Comparison of ENCODE assay signal across 8 cellular contexts in genomic region chr3:184335661-184336483, GRCh38. TPM values are rescaled to one million over a fixed set of nuclear protein-coding genes. Genes with fewer than 3 reads are reported as not detected.
DNase-seq lines count a peak whose midpoint lies in the region; ATAC-seq lines count a peak whose summit lies in the region.

No MANE protein-coding gene starts in this region.

- DNase-seq in NCI-H82 (lab: John Stamatoyannopoulos, UW) (peak; percentile 94), mesenchymal stem cell (peak; percentile 81)
- peak; percentile 70 to 75 for DNase-seq in activated CD8-positive, alpha-beta memory T cell treated with anti-CD3 and anti-CD28 coated beads for 4 hours (ENCODE audit: low read depth in 2 of 2)
- peak; percentile 74 to 79 (median 75) for DNase-seq in effector memory CD4-positive, alpha-beta T cell
- DNase-seq in stimulated activated CD8-positive, alpha-beta memory T cell treated with anti-CD3 and anti-CD28 coated beads, Interleukin-12 subunit alpha, Interleukin-12 subunit beta, amount 100 ng/mL, for 24 hours (ENCODE audit: extremely low read depth): peak; percentile 51

- H2BK15ac ChIP-seq in mesenchymal stem cell (ENCODE audit: low read depth, poor library complexity, severe bottlenecking): no peak overlapping the region

- ATAC-seq in GM18907 (IDR thresholded peaks at IDR 0.05; ENCODE audit: unreplicated experiment): peak; percentile 68
- ATAC-seq in HG03342 (IDR thresholded peaks at IDR 0.05; ENCODE audit: unreplicated experiment): peak; percentile 81

- H3K4me3 ChIP-seq in ACC112 (ENCODE audit: low read depth, low read length): peak overlapping the region; percentile 83
- H3K4me3 ChIP-seq in effector memory CD4-positive, alpha-beta T cell (ENCODE audit: insufficient read depth, low read depth, low read length, poor library complexity, severe bottlenecking): peak overlapping the region; percentile 62
- peak overlapping the region; percentile 71 to 86 for H3K4me3 ChIP-seq in mesenchymal stem cell (ENCODE audit: insufficient read depth in 1 of 2, low read depth in 1 of 2, low read length in 2 of 2)

- H3K18ac ChIP-seq in mesenchymal stem cell (ENCODE audit: low read depth in 1 of 2, low read length in 2 of 2): peak overlapping the region; percentile 52 to 96

- peaks cover 80% of the 10 kb centered on the region for H3K4me1 ChIP-seq in ACC112 (ENCODE audit: control insufficient read depth, insufficient read depth, low read length, unreplicated experiment)
- H3K4me1 ChIP-seq in effector memory CD4-positive, alpha-beta T cell (ENCODE audit: control insufficient read depth, insufficient read depth, low read length, poor library complexity, severe bottlenecking): peaks cover 13% of the 10 kb centered on the region
- H3K4me1 ChIP-seq in mesenchymal stem cell (ENCODE audit: control insufficient read depth, insufficient read depth, low read depth, low read length): peaks cover 52% of the 10 kb centered on the region

- no peak overlapping the region for H2AFZ ChIP-seq in ACC112 (ENCODE audit: low read length, unreplicated experiment)
- H2AFZ ChIP-seq in mesenchymal stem cell (ENCODE audit: low read depth, low read length): no peak overlapping the region

- H3K14ac ChIP-seq in mesenchymal stem cell (ENCODE audit: low read length in 2 of 2): peak overlapping the region in 1 of 2 experiments; percentile 92

- H3K27ac ChIP-seq in ACC112 (ENCODE audit: low read depth, low read length) (peak overlapping the region; percentile 94), mesenchymal stem cell (ENCODE audit: low read length, poor library complexity, severe bottlenecking) (peak overlapping the region; percentile 78)
- H3K27ac ChIP-seq in effector memory CD4-positive, alpha-beta T cell (ENCODE audit: insufficient read depth, low read length, poor library complexity, severe bottlenecking): peak overlapping the region; percentile 88

- H2BK120ac ChIP-seq in mesenchymal stem cell (ENCODE audit: low read depth, low read length): peak overlapping the region; percentile 8

- H3K79me1 ChIP-seq in mesenchymal stem cell (replicated peaks; ENCODE audit: low read length, poor library complexity, severe bottlenecking): peaks cover 23% of the 10 kb centered on the region

- H2BK12ac ChIP-seq in mesenchymal stem cell (ENCODE audit: low read length in 2 of 2): peak overlapping the region; percentile 31 to 76

- WGBS in mesenchymal stem cell: 3% methylated on average over 38 of the region's 76 CpGs

- H3K36me3 ChIP-seq in ACC112 (ENCODE audit: insufficient read depth, low read length) (peaks cover 31% of the 10 kb centered on the region; the same call in 1 of the 2 replicates), mesenchymal stem cell (ENCODE audit: control insufficient read depth in 1 of 2, insufficient read depth in 2 of 2, low read depth in 1 of 2, low read length in 2 of 2) (peaks cover 45 to 47% of the 10 kb centered on the region in 2 experiments)
- peaks cover 34% of the 10 kb centered on the region for H3K36me3 ChIP-seq in effector memory CD4-positive, alpha-beta T cell (ENCODE audit: control insufficient read depth, insufficient read depth, low read length)

- H4K91ac ChIP-seq in mesenchymal stem cell (ENCODE audit: low read length): peak overlapping the region; percentile 89

- H3K4me2 ChIP-seq in mesenchymal stem cell (ENCODE audit: low read length, poor library complexity, severe bottlenecking): peak overlapping the region; percentile 72

- H3K79me2 ChIP-seq in ACC112 (ENCODE audit: control insufficient read depth, insufficient read depth, low read length, unreplicated experiment): peaks cover 50% of the 10 kb centered on the region

- H2BK5ac ChIP-seq in mesenchymal stem cell (ENCODE audit: low read depth, low read length, poor library complexity, severe bottlenecking): peak overlapping the region; percentile 90

- no peaks in the 10 kb centered on the region for H3K9me3 ChIP-seq in effector memory CD4-positive, alpha-beta T cell (ENCODE audit: control insufficient read depth, low read length)
- H3K9me3 ChIP-seq in mesenchymal stem cell (ENCODE audit: control insufficient read depth, low read length): no peaks in the 10 kb centered on the region

- H2AK5ac ChIP-seq in mesenchymal stem cell (ENCODE audit: low read length, severe bottlenecking): peak overlapping the region; percentile 42

- peak overlapping the region; percentile 77 for H4K8ac ChIP-seq in mesenchymal stem cell (ENCODE audit: low read length)

- H3K27me3 ChIP-seq in ACC112 (ENCODE audit: insufficient read depth, low read length) (no peaks in the 10 kb centered on the region), mesenchymal stem cell (ENCODE audit: control insufficient read depth in 1 of 2, insufficient read depth in 1 of 2, low read length in 2 of 2) (no peaks in the 10 kb centered on the region)
- H3K27me3 ChIP-seq in effector memory CD4-positive, alpha-beta T cell (replicated peaks; ENCODE audit: control insufficient read depth, insufficient read depth, low read length, poor library complexity, severe bottlenecking): no peaks in the 10 kb centered on the region

- peak overlapping the region in 1 of 2 experiments; percentile 70 for H3K23ac ChIP-seq in mesenchymal stem cell (ENCODE audit: low read length in 2 of 2)

- peak overlapping the region; percentile 90 for H3K9ac ChIP-seq in mesenchymal stem cell (ENCODE audit: low read length)

- peak overlapping the region; percentile 54 to 71 for H3K4ac ChIP-seq in mesenchymal stem cell (ENCODE audit: low read depth in 1 of 2, low read length in 2 of 2)

RNA-seq across cellular contexts. Expression of gene FAM131A, which starts 1.5 kb away (rescaled TPM):
- polyA plus RNA-seq in mesenchymal stem cell (2013, experiment 1 of 2): 6.7 TPM
- 6.8 TPM for polyA plus RNA-seq in mesenchymal stem cell (2013, experiment 2 of 2)

RNA-seq across cellular contexts. Expression of gene EIF4G1, which starts 21.5 kb away (rescaled TPM):
- polyA plus RNA-seq in mesenchymal stem cell (2013, experiment 1 of 2): 188 TPM
- polyA plus RNA-seq in mesenchymal stem cell (2013, experiment 2 of 2): 185 TPM

RNA-seq across cellular contexts. Expression of gene CLCN2, which starts 25.5 kb away (rescaled TPM):
- 2.3 TPM for polyA plus RNA-seq in mesenchymal stem cell (2013, experiment 1 of 2)
- 2.1 TPM for polyA plus RNA-seq in mesenchymal stem cell (2013, experiment 2 of 2)

RNA-seq across cellular contexts. Expression of gene POLR2H, which starts 25.6 kb away (rescaled TPM):
- 46.3 TPM for polyA plus RNA-seq in mesenchymal stem cell (2013, experiment 1 of 2)
- 48.3 TPM for polyA plus RNA-seq in mesenchymal stem cell (2013, experiment 2 of 2)

RNA-seq across cellular contexts. Expression of gene PSMD2, which starts 36.8 kb away (rescaled TPM):
- 121 TPM for polyA plus RNA-seq in mesenchymal stem cell (2013, experiment 1 of 2)
- 116 TPM for polyA plus RNA-seq in mesenchymal stem cell (2013, experiment 2 of 2)

Comparison
In these comparisons a context has a peak if more than half of its experiments do, and no peak if none do; other contexts are left out.
1. Peak in every context shown above with its lines: DNase-seq, ATAC-seq, H3K4me3 ChIP-seq and H3K27ac ChIP-seq.